In the genomic region with DNA sequence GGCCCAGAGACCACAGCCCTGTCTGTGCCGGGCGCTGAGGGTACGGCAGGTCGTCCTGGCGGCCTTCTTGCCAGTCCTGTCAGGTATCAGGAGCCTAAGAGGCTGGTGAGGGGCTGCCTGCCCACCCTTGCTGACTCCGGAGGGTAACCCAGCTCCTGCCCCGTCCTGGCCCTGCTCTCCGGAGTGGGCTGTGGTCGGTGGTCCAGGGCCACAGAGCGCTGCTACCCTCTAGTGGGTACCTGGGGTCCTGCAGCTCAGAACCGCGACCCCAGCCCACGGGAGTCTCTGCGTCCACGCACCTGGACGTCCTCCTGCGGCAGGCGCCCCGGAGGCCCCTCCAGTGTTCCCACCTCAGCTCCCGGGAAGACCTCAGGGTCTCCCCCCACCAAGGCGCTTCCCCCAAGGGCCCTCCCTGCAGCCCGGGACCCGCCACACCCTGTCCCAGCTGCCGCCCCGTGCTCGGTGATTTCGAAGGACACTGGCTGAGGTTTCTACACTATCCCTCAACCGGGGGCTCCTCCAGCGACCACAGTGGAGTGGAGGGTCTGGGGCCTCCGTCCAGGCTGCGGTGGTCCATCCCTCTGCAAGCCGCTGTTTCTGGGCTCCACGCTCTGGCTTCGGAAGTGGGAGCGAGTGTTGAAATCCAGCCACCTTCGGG, we compare ENCODE assay signal across 8 cellular contexts.
A peak's percentile ranks its signal among the peaks of the same experiment; 100 is the strongest.
DNase-seq lines count a peak whose midpoint lies in the region; ATAC-seq and TF ChIP-seq lines count a peak whose summit lies in the region.

No MANE protein-coding gene starts in this region.

- no peaks in the 10 kb centered on the region for H3K27me3 Mint-ChIP-seq in activated naive CD4-positive, alpha-beta T cell treated with anti-CD3 and anti-CD28 coated beads for 36 hours (ENCODE audit: low read depth)

- no TSS peak for BruUV-seq in PC-9 (replicated peaks; lab: Mats Ljungman, UMichigan)

- CTCF ChIA-PET in activated naive CD4-positive, alpha-beta T cell treated with anti-CD3 and anti-CD28 coated beads for 36 hours (lab: Charles Lee) = interaction anchor here (0.6 to 3.8 kb wide), 23 partner anchors 14 to 360 kb away, joined by 3 to 22 read pairs (median 5); no protein-coding TSS in a partner anchor
- CTCF ChIA-PET in PC-9 (lab: Charles Lee) = interaction anchor here (0.6 to 1.3 kb wide), 4 partner anchors 11 to 260 kb away, joined by 3 to 12 read pairs (median 4); no protein-coding TSS in a partner anchor

- H3K9me3 Mint-ChIP-seq in activated naive CD4-positive, alpha-beta T cell treated with anti-CD3 and anti-CD28 coated beads for 36 hours = no peaks in the 10 kb centered on the region

- H3K27me3 ChIP-seq in PC-9 (ENCODE audit: insufficient read depth, low read depth) (peaks cover 50% of the 10 kb centered on the region), testis (no peaks in the 10 kb centered on the region)

- no peak overlapping the region for H3K4me2 ChIP-seq in PC-9

- H3K27ac ChIP-seq in PC-9 = no peak overlapping the region
- H3K27ac ChIP-seq in testis = no peak overlapping the region

- H3K4me3 Mint-ChIP-seq in activated naive CD4-positive, alpha-beta T cell treated with anti-CD3 and anti-CD28 coated beads for 36 hours = no peak overlapping the region

- H3K4me1 ChIP-seq in PC-9 (replicated peaks; ENCODE audit: insufficient read depth) = no peaks in the 10 kb centered on the region
- H3K4me1 ChIP-seq in testis = peaks cover 5% of the 10 kb centered on the region

- WGBS in testis, 2 donors = 45 to 52% methylated on average over 15 to 33 of the region's 36 CpGs

- H3K9me2 ChIP-seq in PC-9 (ENCODE audit: insufficient read depth) = no peaks in the 10 kb centered on the region

- H3K36me3 ChIP-seq in PC-9 (ENCODE audit: low read depth) = no peaks in the 10 kb centered on the region
- H3K36me3 ChIP-seq in testis (ENCODE audit: low read depth, missing control alignments) = no peaks in the 10 kb centered on the region

- no peak overlapping the region for H3K27ac Mint-ChIP-seq in activated naive CD4-positive, alpha-beta T cell treated with anti-CD3 and anti-CD28 coated beads for 36 hours

- H3F3A ChIP-seq in PC-9 (ENCODE audit: insufficient read depth, low read depth) = peaks cover 3% of the 10 kb centered on the region; the same call in 1 of the 2 replicates

- H3K36me3 Mint-ChIP-seq in activated naive CD4-positive, alpha-beta T cell treated with anti-CD3 and anti-CD28 coated beads for 36 hours (ENCODE audit: low read depth) = no peaks in the 10 kb centered on the region

- intact Hi-C loops in activated naive CD4-positive, alpha-beta T cell treated with anti-CD3 and anti-CD28 coated beads for 36 hours (cut with micrococcal nuclease) = loop anchor here (2.0 kb wide), 1 partner anchor 129 kb away; no protein-coding TSS in a partner anchor
- intact Hi-C loops in PC-9 (cut with micrococcal nuclease; ENCODE audit: unreplicated experiment) (loop anchor here (1.0 kb wide), 1 partner anchor 260 kb away; no protein-coding TSS in a partner anchor), testis (cut with DNase I; ENCODE audit: low total_unique reads) (loop anchor here (10.0 kb wide), 3 partner anchors 111 to 259 kb away; no protein-coding TSS in a partner anchor)

- H3K79me2 ChIP-seq in PC-9 (ENCODE audit: low read depth) = no peaks in the 10 kb centered on the region

- peak; percentile 28 for DNase-seq in activated naive CD4-positive, alpha-beta T cell treated with anti-CD3 and anti-CD28 coated beads for 36 hours
- DNase-seq in activated naive CD4-positive, alpha-beta T cell (lab: John Stamatoyannopoulos, UW) = no peak
- DNase-seq in PC-9 = peak in 1 of 2 experiments; percentile 34
- no peak for DNase-seq in fibroblast of pulmonary artery (ENCODE audit: low read depth)
- DNase-seq in testis = no peak
- DNase-seq in SHP77 (lab: John Stamatoyannopoulos, UW) = no peak

- H4K20me1 ChIP-seq in PC-9 (ENCODE audit: insufficient read depth) = no peaks in the 10 kb centered on the region; the same call in 1 of the 2 replicates

- H3K4me3 ChIP-seq in PC-9 (no peak overlapping the region), fibroblast of pulmonary artery (replicated peaks; ENCODE audit: low read depth, low read length) (no peak overlapping the region), testis (no peak overlapping the region)

- no peaks in the 10 kb centered on the region for H3K4me1 Mint-ChIP-seq in activated naive CD4-positive, alpha-beta T cell treated with anti-CD3 and anti-CD28 coated beads for 36 hours (ENCODE audit: low read depth)

- ATAC-seq in GM21737 (IDR thresholded peaks at IDR 0.05; ENCODE audit: unreplicated experiment) = no peak
- no peak for ATAC-seq in GM19023 (IDR thresholded peaks at IDR 0.05; ENCODE audit: unreplicated experiment)

- no peak overlapping the region for H2AFZ ChIP-seq in PC-9

- no peak for TF ChIP-seq POLR2A in testis (IDR thresholded peaks at IDR 0.05)

- POLR2A ChIA-PET in PC-9 (lab: Charles Lee; ENCODE audit: unreplicated experiment) = interaction anchor here (0.6 kb wide), 1 partner anchor 252 kb away, joined by 7 read pairs; no protein-coding TSS in a partner anchor

- TF ChIP-seq CTCF in PC-9 (conservative IDR thresholded peaks at IDR 0.05) (peak; percentile 79), fibroblast of pulmonary artery (IDR thresholded peaks at IDR 0.05; ENCODE audit: low read length, missing control alignments) (peak; percentile 52), testis (IDR thresholded peaks at IDR 0.05) (peak in 2 of 3 experiments; percentile 18 to 34)

- H3K9me3 ChIP-seq in PC-9 (ENCODE audit: insufficient read depth, low read depth) = no peaks in the 10 kb centered on the region
- H3K9me3 ChIP-seq in testis = no peaks in the 10 kb centered on the region

Comparison
In these comparisons a context has a peak if more than half of its experiments do, and no peak if none do; other contexts are left out.
1. CTCF ChIP-seq: peak in every context shown above with its lines; median percentile 79 in PC-9; 52 in fibroblast of pulmonary artery; 26 in testis.